Comparison of ENCODE assay signal across 1 cellular context in the genomic region with DNA sequence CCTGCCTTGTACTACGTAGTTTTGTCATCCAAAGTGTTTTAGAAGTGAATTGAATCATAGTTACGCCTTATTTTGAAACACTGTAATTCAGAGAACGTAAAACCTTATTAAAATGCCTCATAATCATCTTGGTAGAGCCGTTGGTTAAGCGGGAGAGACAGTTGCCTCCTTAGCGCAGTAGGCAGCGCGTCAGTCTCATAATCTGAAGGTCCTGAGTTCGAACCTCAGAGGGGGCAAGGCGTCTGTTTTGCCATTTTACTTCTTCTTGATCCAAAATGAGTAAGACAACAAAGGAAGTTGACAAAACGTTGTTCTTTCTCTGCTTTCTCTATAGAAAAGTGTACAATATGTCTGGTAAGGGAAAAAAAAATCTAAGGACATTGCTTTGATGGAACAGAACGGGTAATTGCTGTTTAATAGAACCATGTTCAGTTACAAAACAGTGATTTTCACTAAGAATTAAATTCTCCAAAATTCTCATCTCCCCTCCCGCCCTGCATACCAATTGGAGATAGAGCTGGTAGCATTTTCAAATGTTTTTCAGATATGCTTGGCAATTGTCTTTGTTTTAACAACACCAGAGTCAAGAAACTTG.
TF ChIP-seq lines count a peak whose summit lies in the region.

No MANE protein-coding gene starts in this region.

TF ChIP-seq in HepG2, 621 proteins besides CTCF, POLR2A, EP300 and RAD21 (continued from another document and continues in another):
- TF ChIP-seq, protein P1, sequence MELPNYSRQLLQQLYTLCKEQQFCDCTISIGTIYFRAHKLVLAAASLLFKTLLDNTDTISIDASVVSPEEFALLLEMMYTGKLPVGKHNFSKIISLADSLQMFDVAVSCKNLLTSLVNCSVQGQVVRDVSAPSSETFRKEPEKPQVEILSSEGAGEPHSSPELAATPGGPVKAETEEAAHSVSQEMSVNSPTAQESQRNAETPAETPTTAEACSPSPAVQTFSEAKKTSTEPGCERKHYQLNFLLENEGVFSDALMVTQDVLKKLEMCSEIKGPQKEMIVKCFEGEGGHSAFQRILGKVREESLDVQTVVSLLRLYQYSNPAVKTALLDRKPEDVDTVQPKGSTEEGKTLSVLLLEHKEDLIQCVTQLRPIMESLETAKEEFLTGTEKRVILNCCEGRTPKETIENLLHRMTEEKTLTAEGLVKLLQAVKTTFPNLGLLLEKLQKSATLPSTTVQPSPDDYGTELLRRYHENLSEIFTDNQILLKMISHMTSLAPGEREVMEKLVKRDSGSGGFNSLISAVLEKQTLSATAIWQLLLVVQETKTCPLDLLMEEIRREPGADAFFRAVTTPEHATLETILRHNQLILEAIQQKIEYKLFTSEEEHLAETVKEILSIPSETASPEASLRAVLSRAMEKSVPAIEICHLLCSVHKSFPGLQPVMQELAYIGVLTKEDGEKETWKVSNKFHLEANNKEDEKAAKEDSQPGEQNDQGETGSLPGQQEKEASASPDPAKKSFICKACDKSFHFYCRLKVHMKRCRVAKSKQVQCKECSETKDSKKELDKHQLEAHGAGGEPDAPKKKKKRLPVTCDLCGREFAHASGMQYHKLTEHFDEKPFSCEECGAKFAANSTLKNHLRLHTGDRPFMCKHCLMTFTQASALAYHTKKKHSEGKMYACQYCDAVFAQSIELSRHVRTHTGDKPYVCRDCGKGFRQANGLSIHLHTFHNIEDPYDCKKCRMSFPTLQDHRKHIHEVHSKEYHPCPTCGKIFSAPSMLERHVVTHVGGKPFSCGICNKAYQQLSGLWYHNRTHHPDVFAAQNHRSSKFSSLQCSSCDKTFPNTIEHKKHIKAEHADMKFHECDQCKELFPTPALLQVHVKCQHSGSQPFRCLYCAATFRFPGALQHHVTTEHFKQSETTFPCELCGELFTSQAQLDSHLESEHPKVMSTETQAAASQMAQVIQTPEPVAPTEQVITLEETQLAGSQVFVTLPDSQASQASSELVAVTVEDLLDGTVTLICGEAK (IDR thresholded peaks at IDR 0.05) = no peak
- TF ChIP-seq, protein P1 (CRISPR knock-in tag; IDR thresholded peaks at IDR 0.05) = no peak
- TF ChIP-seq ZKSCAN1 (IDR thresholded peaks at IDR 0.05; ENCODE audit: low read length) (peak; percentile 35; the same call in 1 of the 2 replicates), ZBTB42 (CRISPR knock-in tag; IDR thresholded peaks at IDR 0.05) (no peak), ZNF75D (CRISPR knock-in tag; IDR thresholded peaks at IDR 0.05; ENCODE audit: borderline replicate concordance) (no peak), PHF8 (CRISPR knock-in tag; IDR thresholded peaks at IDR 0.05) (no peak; the same call in 1 of the 2 replicates), NCOA1 (CRISPR knock-in tag; IDR thresholded peaks at IDR 0.05) (no peak), ZSCAN21 (CRISPR knock-in tag; IDR thresholded peaks at IDR 0.05; ENCODE audit: borderline replicate concordance) (no peak), ZNF296 (CRISPR knock-in tag; conservative IDR thresholded peaks at IDR 0.05) (no peak), NFIC (IDR thresholded peaks at IDR 0.05; ENCODE audit: low read length) (peak; percentile 70), NFATC3 (CRISPR knock-in tag; IDR thresholded peaks at IDR 0.05) (peak; percentile 31; the same call in 1 of the 2 replicates), PHF20 (CRISPR knock-in tag; IDR thresholded peaks at IDR 0.05) (no peak), CHD2 (IDR thresholded peaks at IDR 0.05; ENCODE audit: low read depth, low read length) (no peak), KAT2B (IDR thresholded peaks at IDR 0.05; ENCODE audit: borderline replicate concordance, low read depth, low read length) (no peak), RCOR2 (CRISPR knock-in tag; IDR thresholded peaks at IDR 0.05) (peak; percentile 77), ZNF441 (CRISPR knock-in tag; IDR thresholded peaks at IDR 0.05; ENCODE audit: borderline replicate concordance) (peak; percentile 69; the same call in 1 of the 2 replicates), HNRNPUL1 (IDR thresholded peaks at IDR 0.05; ENCODE audit: low read depth, low read length) (no peak), CBX2 (IDR thresholded peaks at IDR 0.05; ENCODE audit: low read depth, low read length) (no peak), CBX2 (CRISPR knock-in tag; IDR thresholded peaks at IDR 0.05; ENCODE audit: low read depth) (no peak), SIN3A (IDR thresholded peaks at IDR 0.05; ENCODE audit: borderline replicate concordance, low read depth, low read length) (no peak), ZBTB7A (CRISPR knock-in tag; IDR thresholded peaks at IDR 0.05) (no peak), ZNF10 (CRISPR knock-in tag; IDR thresholded peaks at IDR 0.05; ENCODE audit: borderline replicate concordance, low read depth) (no peak), ZFP36L2 (CRISPR knock-in tag; IDR thresholded peaks at IDR 0.05) (no peak), ZNF644 (CRISPR knock-in tag; IDR thresholded peaks at IDR 0.05; ENCODE audit: low read depth) (peak; percentile 75), ZNF839 (CRISPR knock-in tag; IDR thresholded peaks at IDR 0.05; ENCODE audit: borderline replicate concordance) (no peak), ZNF30 (CRISPR knock-in tag; IDR thresholded peaks at IDR 0.05) (no peak), SP4 (CRISPR knock-in tag; IDR thresholded peaks at IDR 0.05) (no peak), TRIM24 (CRISPR knock-in tag; IDR thresholded peaks at IDR 0.05) (no peak), SIN3B (IDR thresholded peaks at IDR 0.05; ENCODE audit: low read length) (no peak), SCMH1 (CRISPR knock-in tag; IDR thresholded peaks at IDR 0.05; ENCODE audit: borderline replicate concordance) (no peak), ZFP37 (CRISPR knock-in tag; IDR thresholded peaks at IDR 0.05; ENCODE audit: borderline replicate concordance) (no peak), NFE2L1 (CRISPR knock-in tag; IDR thresholded peaks at IDR 0.05; ENCODE audit: borderline replicate concordance) (no peak)
- TF ChIP-seq, protein P2, sequence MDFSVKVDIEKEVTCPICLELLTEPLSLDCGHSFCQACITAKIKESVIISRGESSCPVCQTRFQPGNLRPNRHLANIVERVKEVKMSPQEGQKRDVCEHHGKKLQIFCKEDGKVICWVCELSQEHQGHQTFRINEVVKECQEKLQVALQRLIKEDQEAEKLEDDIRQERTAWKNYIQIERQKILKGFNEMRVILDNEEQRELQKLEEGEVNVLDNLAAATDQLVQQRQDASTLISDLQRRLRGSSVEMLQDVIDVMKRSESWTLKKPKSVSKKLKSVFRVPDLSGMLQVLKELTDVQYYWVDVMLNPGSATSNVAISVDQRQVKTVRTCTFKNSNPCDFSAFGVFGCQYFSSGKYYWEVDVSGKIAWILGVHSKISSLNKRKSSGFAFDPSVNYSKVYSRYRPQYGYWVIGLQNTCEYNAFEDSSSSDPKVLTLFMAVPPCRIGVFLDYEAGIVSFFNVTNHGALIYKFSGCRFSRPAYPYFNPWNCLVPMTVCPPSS (IDR thresholded peaks at IDR 0.05) = no peak
- TF ChIP-seq, protein P3, sequence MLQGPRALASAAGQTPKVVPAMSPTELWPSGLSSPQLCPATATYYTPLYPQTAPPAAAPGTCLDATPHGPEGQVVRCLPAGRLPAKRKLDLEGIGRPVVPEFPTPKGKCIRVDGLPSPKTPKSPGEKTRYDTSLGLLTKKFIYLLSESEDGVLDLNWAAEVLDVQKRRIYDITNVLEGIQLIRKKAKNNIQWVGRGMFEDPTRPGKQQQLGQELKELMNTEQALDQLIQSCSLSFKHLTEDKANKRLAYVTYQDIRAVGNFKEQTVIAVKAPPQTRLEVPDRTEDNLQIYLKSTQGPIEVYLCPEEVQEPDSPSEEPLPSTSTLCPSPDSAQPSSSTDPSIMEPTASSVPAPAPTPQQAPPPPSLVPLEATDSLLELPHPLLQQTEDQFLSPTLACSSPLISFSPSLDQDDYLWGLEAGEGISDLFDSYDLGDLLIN (CRISPR knock-in tag; IDR thresholded peaks at IDR 0.05; ENCODE audit: borderline replicate concordance) = no peak
- TF ChIP-seq, protein P4, sequence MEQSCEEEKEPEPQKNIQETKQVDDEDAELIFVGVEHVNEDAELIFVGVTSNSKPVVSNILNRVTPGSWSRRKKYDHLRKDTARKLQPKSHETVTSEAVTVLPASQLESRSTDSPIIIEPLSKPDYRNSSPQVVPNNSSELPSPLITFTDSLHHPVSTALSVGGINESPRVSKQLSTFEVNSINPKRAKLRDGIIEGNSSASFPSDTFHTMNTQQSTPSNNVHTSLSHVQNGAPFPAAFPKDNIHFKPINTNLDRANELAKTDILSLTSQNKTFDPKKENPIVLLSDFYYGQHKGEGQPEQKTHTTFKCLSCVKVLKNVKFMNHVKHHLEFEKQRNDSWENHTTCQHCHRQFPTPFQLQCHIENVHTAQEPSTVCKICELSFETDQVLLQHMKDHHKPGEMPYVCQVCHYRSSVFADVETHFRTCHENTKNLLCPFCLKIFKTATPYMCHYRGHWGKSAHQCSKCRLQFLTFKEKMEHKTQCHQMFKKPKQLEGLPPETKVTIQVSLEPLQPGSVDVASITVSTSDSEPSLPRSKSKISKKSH (CRISPR knock-in tag; IDR thresholded peaks at IDR 0.05; ENCODE audit: borderline replicate concordance) = no peak
- TF ChIP-seq, protein P5, sequence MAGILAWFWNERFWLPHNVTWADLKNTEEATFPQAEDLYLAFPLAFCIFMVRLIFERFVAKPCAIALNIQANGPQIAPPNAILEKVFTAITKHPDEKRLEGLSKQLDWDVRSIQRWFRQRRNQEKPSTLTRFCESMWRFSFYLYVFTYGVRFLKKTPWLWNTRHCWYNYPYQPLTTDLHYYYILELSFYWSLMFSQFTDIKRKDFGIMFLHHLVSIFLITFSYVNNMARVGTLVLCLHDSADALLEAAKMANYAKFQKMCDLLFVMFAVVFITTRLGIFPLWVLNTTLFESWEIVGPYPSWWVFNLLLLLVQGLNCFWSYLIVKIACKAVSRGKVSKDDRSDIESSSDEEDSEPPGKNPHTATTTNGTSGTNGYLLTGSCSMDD (CRISPR knock-in tag; IDR thresholded peaks at IDR 0.05) = no peak
- TF ChIP-seq, protein P6, sequence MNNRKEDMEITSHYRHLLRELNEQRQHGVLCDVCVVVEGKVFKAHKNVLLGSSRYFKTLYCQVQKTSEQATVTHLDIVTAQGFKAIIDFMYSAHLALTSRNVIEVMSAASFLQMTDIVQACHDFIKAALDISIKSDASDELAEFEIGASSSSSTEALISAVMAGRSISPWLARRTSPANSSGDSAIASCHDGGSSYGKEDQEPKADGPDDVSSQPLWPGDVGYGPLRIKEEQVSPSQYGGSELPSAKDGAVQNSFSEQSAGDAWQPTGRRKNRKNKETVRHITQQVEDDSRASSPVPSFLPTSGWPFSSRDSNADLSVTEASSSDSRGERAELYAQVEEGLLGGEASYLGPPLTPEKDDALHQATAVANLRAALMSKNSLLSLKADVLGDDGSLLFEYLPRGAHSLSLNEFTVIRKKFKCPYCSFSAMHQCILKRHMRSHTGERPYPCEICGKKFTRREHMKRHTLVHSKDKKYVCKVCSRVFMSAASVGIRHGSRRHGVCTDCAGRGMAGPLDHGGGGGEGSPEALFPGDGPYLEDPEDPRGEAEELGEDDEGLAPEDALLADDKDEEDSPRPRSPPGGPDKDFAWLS (CRISPR knock-in tag; IDR thresholded peaks at IDR 0.05; ENCODE audit: borderline replicate concordance) = no peak
- TF ChIP-seq, protein P7, sequence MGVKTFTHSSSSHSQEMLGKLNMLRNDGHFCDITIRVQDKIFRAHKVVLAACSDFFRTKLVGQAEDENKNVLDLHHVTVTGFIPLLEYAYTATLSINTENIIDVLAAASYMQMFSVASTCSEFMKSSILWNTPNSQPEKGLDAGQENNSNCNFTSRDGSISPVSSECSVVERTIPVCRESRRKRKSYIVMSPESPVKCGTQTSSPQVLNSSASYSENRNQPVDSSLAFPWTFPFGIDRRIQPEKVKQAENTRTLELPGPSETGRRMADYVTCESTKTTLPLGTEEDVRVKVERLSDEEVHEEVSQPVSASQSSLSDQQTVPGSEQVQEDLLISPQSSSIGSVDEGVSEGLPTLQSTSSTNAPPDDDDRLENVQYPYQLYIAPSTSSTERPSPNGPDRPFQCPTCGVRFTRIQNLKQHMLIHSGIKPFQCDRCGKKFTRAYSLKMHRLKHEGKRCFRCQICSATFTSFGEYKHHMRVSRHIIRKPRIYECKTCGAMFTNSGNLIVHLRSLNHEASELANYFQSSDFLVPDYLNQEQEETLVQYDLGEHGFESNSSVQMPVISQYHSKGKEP (CRISPR knock-in tag; IDR thresholded peaks at IDR 0.05) = 0 out of 2 replicates have a peak, but pooled peaks have one; percentile 85
- TF ChIP-seq, protein P8, sequence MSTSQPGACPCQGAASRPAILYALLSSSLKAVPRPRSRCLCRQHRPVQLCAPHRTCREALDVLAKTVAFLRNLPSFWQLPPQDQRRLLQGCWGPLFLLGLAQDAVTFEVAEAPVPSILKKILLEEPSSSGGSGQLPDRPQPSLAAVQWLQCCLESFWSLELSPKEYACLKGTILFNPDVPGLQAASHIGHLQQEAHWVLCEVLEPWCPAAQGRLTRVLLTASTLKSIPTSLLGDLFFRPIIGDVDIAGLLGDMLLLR (CRISPR knock-in tag; IDR thresholded peaks at IDR 0.05) = no peak
